Comparison of ENCODE assay signal across 3 cellular contexts in genomic region chr9:115980502-115980901, GRCh38.
TF ChIP-seq lines count a peak whose summit lies in the region.

No MANE protein-coding gene starts in this region.

TF ChIP-seq in A549, 52 proteins besides CTCF, POLR2A, EP300 and RAD21 (continued from another document):
- TF ChIP-seq HMGXB4 (CRISPR knock-in tag; IDR thresholded peaks at IDR 0.05; ENCODE audit: borderline replicate concordance) (no peak), HOXB13 (CRISPR knock-in tag; IDR thresholded peaks at IDR 0.05; ENCODE audit: low read depth) (no peak), SREBF2 (IDR thresholded peaks at IDR 0.05) (no peak), PBX3 (IDR thresholded peaks at IDR 0.05) (no peak), RNF2 (IDR thresholded peaks at IDR 0.05; ENCODE audit: borderline replicate concordance, low read depth) (no peak), BCL3 (IDR thresholded peaks at IDR 0.05) (no peak)

TF ChIP-seq in GM23338, 12 proteins besides CTCF, POLR2A, EP300 and RAD21:
- TF ChIP-seq ZNF462 (CRISPR knock-in tag; IDR thresholded peaks at IDR 0.05) (no peak), CREB1 (CRISPR knock-in tag; IDR thresholded peaks at IDR 0.05; ENCODE audit: low read depth) (no peak)

TF ChIP-seq in H1, 55 proteins besides CTCF, POLR2A, EP300 and RAD21 (continued from another document):
- no peak for TF ChIP-seq SP2 (IDR thresholded peaks at IDR 0.05; ENCODE audit: low read length)
- no peak for TF ChIP-seq CEBPB (IDR thresholded peaks at IDR 0.05; ENCODE audit: low read depth, low read length)
- no peak for TF ChIP-seq POLR2AphosphoS5 (IDR thresholded peaks at IDR 0.05; ENCODE audit: low read depth, low read length)
